Comparison of ENCODE assay signal across 1 cellular context in genomic region chr10:102853944-102854694, GRCh38.
A peak's percentile ranks its signal among the peaks of the same experiment; 100 is the strongest.
TF ChIP-seq lines count a peak whose summit lies in the region.

A gene with protein sequence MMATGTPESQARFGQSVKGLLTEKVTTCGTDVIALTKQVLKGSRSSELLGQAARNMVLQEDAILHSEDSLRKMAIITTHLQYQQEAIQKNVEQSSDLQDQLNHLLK (plus strand): TSS chr10:102854259. CDS start chr10:102854287, 28 bp downstream.

TF ChIP-seq in K562, 482 proteins besides CTCF, POLR2A, EP300 and RAD21 (continued from another document and continues in another):
- TF ChIP-seq, protein P1, sequence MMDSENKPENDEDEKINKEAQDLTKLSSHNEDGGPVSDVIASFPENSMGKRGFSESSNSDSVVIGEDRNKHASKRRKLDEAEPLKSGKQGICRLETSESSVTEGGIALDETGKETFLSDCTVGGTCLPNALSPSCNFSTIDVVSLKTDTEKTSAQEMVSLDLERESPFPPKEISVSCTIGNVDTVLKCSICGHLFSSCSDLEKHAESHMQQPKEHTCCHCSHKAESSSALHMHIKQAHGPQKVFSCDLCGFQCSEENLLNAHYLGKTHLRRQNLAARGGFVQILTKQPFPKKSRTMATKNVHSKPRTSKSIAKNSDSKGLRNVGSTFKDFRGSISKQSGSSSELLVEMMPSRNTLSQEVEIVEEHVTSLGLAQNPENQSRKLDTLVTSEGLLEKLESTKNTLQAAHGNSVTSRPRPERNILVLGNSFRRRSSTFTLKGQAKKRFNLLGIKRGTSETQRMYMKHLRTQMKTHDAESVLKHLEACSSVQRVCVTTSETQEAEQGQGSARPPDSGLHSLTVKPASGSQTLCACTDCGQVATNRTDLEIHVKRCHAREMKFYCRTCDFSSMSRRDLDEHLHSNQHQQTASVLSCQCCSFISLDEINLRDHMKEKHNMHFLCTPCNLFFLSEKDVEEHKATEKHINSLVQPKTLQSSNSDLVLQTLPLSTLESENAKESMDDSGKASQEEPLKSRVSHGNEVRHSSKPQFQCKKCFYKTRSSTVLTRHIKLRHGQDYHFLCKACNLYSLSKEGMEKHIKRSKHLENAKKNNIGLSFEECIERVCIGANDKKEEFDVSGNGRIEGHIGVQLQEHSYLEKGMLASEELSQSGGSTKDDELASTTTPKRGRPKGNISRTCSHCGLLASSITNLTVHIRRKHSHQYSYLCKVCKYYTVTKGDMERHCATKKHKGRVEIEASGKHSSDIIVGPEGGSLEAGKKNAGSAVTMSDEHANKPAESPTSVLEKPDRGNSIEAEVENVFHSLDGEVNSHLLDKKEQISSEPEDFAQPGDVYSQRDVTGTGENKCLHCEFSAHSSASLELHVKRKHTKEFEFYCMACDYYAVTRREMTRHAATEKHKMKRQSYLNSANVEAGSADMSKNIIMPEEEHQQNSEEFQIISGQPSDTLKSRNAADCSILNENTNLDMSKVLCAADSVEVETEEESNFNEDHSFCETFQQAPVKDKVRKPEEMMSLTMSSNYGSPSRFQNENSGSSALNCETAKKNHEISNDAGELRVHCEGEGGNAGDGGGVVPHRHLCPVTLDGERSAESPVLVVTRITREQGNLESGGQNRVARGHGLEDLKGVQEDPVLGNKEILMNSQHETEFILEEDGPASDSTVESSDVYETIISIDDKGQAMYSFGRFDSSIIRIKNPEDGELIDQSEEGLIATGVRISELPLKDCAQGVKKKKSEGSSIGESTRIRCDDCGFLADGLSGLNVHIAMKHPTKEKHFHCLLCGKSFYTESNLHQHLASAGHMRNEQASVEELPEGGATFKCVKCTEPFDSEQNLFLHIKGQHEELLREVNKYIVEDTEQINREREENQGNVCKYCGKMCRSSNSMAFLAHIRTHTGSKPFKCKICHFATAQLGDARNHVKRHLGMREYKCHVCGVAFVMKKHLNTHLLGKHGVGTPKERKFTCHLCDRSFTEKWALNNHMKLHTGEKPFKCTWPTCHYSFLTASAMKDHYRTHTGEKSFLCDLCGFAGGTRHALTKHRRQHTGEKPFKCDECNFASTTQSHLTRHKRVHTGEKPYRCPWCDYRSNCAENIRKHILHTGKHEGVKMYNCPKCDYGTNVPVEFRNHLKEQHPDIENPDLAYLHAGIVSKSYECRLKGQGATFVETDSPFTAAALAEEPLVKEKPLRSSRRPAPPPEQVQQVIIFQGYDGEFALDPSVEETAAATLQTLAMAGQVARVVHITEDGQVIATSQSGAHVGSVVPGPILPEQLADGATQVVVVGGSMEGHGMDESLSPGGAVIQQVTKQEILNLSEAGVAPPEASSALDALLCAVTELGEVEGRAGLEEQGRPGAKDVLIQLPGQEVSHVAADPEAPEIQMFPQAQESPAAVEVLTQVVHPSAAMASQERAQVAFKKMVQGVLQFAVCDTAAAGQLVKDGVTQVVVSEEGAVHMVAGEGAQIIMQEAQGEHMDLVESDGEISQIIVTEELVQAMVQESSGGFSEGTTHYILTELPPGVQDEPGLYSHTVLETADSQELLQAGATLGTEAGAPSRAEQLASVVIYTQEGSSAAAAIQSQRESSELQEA (IDR thresholded peaks at IDR 0.05; ENCODE audit: low read depth) = peak; percentile 99
- TF ChIP-seq, protein P2, sequence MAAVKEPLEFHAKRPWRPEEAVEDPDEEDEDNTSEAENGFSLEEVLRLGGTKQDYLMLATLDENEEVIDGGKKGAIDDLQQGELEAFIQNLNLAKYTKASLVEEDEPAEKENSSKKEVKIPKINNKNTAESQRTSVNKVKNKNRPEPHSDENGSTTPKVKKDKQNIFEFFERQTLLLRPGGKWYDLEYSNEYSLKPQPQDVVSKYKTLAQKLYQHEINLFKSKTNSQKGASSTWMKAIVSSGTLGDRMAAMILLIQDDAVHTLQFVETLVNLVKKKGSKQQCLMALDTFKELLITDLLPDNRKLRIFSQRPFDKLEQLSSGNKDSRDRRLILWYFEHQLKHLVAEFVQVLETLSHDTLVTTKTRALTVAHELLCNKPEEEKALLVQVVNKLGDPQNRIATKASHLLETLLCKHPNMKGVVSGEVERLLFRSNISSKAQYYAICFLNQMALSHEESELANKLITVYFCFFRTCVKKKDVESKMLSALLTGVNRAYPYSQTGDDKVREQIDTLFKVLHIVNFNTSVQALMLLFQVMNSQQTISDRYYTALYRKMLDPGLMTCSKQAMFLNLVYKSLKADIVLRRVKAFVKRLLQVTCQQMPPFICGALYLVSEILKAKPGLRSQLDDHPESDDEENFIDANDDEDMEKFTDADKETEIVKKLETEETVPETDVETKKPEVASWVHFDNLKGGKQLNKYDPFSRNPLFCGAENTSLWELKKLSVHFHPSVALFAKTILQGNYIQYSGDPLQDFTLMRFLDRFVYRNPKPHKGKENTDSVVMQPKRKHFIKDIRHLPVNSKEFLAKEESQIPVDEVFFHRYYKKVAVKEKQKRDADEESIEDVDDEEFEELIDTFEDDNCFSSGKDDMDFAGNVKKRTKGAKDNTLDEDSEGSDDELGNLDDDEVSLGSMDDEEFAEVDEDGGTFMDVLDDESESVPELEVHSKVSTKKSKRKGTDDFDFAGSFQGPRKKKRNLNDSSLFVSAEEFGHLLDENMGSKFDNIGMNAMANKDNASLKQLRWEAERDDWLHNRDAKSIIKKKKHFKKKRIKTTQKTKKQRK (IDR thresholded peaks at IDR 0.05; ENCODE audit: borderline replicate concordance, low read depth, low read length) = no peak
- TF ChIP-seq NR2C2 (CRISPR knock-in tag; IDR thresholded peaks at IDR 0.05) = peak; percentile 87
- peak; percentile 93 for TF ChIP-seq NR2C2 (tag; IDR thresholded peaks at IDR 0.05)
- TF ChIP-seq XRCC4 (IDR thresholded peaks at IDR 0.05; ENCODE audit: extremely low read depth, insufficient read depth, insufficient read length) = no peak
- no peak for TF ChIP-seq ZFPM2 (CRISPR knock-in tag; IDR thresholded peaks at IDR 0.05)
- TF ChIP-seq MECOM (CRISPR knock-in tag; IDR thresholded peaks at IDR 0.05) = no peak
- peak; percentile 59; the same call in 1 of the 2 replicates for TF ChIP-seq HDAC2 (IDR thresholded peaks at IDR 0.05)
- no peak for TF ChIP-seq NCOA2 (IDR thresholded peaks at IDR 0.05; ENCODE audit: partially characterized antibody in 2 of 2)
- peak; percentile 83; the same call in 1 of the 2 replicates for TF ChIP-seq CTBP1 (IDR thresholded peaks at IDR 0.05; ENCODE audit: borderline replicate concordance)
- TF ChIP-seq, protein P3, sequence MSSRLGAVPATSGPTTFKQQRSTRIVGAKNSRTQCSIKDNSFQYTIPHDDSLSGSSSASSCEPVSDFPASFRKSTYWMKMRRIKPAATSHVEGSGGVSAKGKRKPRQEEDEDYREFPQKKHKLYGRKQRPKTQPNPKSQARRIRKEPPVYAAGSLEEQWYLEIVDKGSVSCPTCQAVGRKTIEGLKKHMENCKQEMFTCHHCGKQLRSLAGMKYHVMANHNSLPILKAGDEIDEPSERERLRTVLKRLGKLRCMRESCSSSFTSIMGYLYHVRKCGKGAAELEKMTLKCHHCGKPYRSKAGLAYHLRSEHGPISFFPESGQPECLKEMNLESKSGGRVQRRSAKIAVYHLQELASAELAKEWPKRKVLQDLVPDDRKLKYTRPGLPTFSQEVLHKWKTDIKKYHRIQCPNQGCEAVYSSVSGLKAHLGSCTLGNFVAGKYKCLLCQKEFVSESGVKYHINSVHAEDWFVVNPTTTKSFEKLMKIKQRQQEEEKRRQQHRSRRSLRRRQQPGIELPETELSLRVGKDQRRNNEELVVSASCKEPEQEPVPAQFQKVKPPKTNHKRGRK (tag; IDR thresholded peaks at IDR 0.05) = no peak
- no peak for TF ChIP-seq SMARCB1 (IDR thresholded peaks at IDR 0.05; ENCODE audit: insufficient read length, low read depth)
- no peak for TF ChIP-seq RBM15 (IDR thresholded peaks at IDR 0.05; ENCODE audit: insufficient read depth, low read length)
- no peak for TF ChIP-seq RNF2 (IDR thresholded peaks at IDR 0.05)
- peak; percentile 78 for TF ChIP-seq MBD2 (IDR thresholded peaks at IDR 0.05; ENCODE audit: borderline replicate concordance, low read depth)
- peak; percentile 98 for TF ChIP-seq PHF8 (IDR thresholded peaks at IDR 0.05; ENCODE audit: borderline replicate concordance, low read length)
- TF ChIP-seq ATF2 (CRISPR knock-in tag; IDR thresholded peaks at IDR 0.05) = no peak
- no peak for TF ChIP-seq HDAC8 (tag; IDR thresholded peaks at IDR 0.05)
- TF ChIP-seq NFE2 (IDR thresholded peaks at IDR 0.05; ENCODE audit: low read depth) = no peak
- TF ChIP-seq ZNF197 (CRISPR knock-in tag; IDR thresholded peaks at IDR 0.05; ENCODE audit: low read depth) = no peak
- peak; percentile 11; the same call in 1 of the 2 replicates for TF ChIP-seq BCOR (IDR thresholded peaks at IDR 0.05)
- TF ChIP-seq COPS2 (conservative IDR thresholded peaks at IDR 0.05) = no peak
- TF ChIP-seq CBX1 (IDR thresholded peaks at IDR 0.05; ENCODE audit: low read depth) = no peak
- TF ChIP-seq RCOR1 (IDR thresholded peaks at IDR 0.05; ENCODE audit: borderline replicate concordance in 1 of 2, low read depth in 2 of 2, low read length in 2 of 2) = no peak
- TF ChIP-seq ZNF217 (CRISPR knock-in tag; IDR thresholded peaks at IDR 0.05) = no peak
- no peak for TF ChIP-seq SMAD1 (IDR thresholded peaks at IDR 0.05; ENCODE audit: low read depth, low read length, partially characterized antibody)
- TF ChIP-seq, protein P4, sequence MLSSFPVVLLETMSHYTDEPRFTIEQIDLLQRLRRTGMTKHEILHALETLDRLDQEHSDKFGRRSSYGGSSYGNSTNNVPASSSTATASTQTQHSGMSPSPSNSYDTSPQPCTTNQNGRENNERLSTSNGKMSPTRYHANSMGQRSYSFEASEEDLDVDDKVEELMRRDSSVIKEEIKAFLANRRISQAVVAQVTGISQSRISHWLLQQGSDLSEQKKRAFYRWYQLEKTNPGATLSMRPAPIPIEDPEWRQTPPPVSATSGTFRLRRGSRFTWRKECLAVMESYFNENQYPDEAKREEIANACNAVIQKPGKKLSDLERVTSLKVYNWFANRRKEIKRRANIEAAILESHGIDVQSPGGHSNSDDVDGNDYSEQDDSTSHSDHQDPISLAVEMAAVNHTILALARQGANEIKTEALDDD (IDR thresholded peaks at IDR 0.05) = no peak
- TF ChIP-seq, protein P5, sequence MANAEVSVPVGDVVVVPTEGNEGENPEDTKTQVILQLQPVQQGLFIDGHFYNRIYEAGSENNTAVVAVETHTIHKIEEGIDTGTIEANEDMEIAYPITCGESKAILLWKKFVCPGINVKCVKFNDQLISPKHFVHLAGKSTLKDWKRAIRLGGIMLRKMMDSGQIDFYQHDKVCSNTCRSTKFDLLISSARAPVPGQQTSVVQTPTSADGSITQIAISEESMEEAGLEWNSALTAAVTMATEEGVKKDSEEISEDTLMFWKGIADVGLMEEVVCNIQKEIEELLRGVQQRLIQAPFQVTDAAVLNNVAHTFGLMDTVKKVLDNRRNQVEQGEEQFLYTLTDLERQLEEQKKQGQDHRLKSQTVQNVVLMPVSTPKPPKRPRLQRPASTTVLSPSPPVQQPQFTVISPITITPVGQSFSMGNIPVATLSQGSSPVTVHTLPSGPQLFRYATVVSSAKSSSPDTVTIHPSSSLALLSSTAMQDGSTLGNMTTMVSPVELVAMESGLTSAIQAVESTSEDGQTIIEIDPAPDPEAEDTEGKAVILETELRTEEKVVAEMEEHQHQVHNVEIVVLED (CRISPR knock-in tag; IDR thresholded peaks at IDR 0.05) = peak; percentile 65
- no peak for TF ChIP-seq CHD1 (IDR thresholded peaks at IDR 0.05; ENCODE audit: low read length)
- TF ChIP-seq ZNF609 (CRISPR knock-in tag; IDR thresholded peaks at IDR 0.05; ENCODE audit: borderline replicate concordance) = no peak
- TF ChIP-seq KAT7 (CRISPR knock-in tag; IDR thresholded peaks at IDR 0.05; ENCODE audit: borderline replicate concordance) = no peak
- peak; percentile 55 for TF ChIP-seq ZBTB8A (IDR thresholded peaks at IDR 0.05; ENCODE audit: partially characterized antibody)
- no peak for TF ChIP-seq CAMTA2 (CRISPR knock-in tag; conservative IDR thresholded peaks at IDR 0.05)
- TF ChIP-seq, protein P6, sequence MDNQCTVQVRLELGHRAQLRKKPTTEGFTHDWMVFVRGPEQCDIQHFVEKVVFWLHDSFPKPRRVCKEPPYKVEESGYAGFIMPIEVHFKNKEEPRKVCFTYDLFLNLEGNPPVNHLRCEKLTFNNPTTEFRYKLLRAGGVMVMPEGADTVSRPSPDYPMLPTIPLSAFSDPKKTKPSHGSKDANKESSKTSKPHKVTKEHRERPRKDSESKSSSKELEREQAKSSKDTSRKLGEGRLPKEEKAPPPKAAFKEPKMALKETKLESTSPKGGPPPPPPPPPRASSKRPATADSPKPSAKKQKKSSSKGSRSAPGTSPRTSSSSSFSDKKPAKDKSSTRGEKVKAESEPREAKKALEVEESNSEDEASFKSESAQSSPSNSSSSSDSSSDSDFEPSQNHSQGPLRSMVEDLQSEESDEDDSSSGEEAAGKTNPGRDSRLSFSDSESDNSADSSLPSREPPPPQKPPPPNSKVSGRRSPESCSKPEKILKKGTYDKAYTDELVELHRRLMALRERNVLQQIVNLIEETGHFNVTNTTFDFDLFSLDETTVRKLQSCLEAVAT (IDR thresholded peaks at IDR 0.05) = no peak
